ENCODE assay signal across 20 cellular contexts in the genomic region with DNA sequence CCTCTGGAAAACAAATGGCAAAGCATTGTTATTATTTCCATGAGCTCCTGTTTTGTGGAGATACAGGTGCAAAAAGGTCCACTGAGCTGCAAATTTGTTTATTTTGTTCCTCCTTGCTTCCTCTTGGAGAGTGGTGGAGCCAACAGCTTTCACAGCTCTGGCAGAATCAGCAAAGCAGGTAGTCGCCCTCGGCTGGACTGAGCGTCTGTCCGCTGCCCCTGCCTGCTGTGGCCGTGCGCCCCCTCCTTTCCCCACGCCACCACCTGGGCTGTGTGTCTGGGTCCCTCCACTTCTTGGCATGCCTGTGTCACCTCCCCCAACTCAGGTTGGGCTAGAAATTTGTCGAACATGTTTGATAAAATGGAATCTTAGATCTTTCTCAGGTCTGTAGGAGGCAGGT.
A peak's percentile ranks its signal among the peaks of the same experiment; 100 is the strongest.
DNase-seq lines count a peak whose midpoint lies in the region; ATAC-seq, FAIRE-seq and TF ChIP-seq lines count a peak whose summit lies in the region.
"Had no signal": no experiment of that assay in that cellular context is flagged by ENCODE, and none has a peak within 500 bp of the region (broad histone marks: within the 10 kb centered on the region; RNA-seq: fewer than 3 reads in every experiment).

No MANE protein-coding gene starts in this region.

- H2AK5ac ChIP-seq in H1 (ENCODE audit: low read depth, low read length) (no peak overlapping the region), trophoblast cell (ENCODE audit: low read length) (no peak overlapping the region)

- H4K91ac ChIP-seq in H1 (replicated peaks; ENCODE audit: insufficient read length, low read length) (no peak overlapping the region), trophoblast cell (ENCODE audit: low read depth, low read length) (no peak overlapping the region)

- H3K4ac ChIP-seq in H1 (replicated peaks; ENCODE audit: insufficient read length, low read depth, low read length) (no peak overlapping the region), trophoblast cell (ENCODE audit: low read depth, low read length) (no peak overlapping the region)

- H3K9me3 ChIP-seq in right atrium auricular region (no peaks in the 10 kb centered on the region), H1 (ENCODE audit: insufficient read depth in 2 of 2, low read depth in 1 of 2, low read length in 1 of 2) (no peaks in the 10 kb centered on the region), trophoblast cell (ENCODE audit: insufficient read depth, low read depth, low read length) (peaks cover 1% of the 10 kb centered on the region)

- H3K23me2 ChIP-seq in H1 (ENCODE audit: low read depth, low read length) = no peaks in the 10 kb centered on the region

- 0 out of 2 replicates have a peak overlapping the region, but pooled peaks have one; percentile 31 for H4K8ac ChIP-seq in H1 (ENCODE audit: extremely low read depth, insufficient read depth, low read length)
- no peak overlapping the region for H4K8ac ChIP-seq in trophoblast cell (ENCODE audit: low read depth, low read length)

- H2BK15ac ChIP-seq in H1 (ENCODE audit: low read length) = no peak overlapping the region

- H2BK12ac ChIP-seq in H1 (ENCODE audit: low read depth, low read length) (0 out of 2 replicates have a peak overlapping the region, but pooled peaks have one; percentile 9), trophoblast cell (ENCODE audit: low read length) (no peak overlapping the region)

- H2AFZ ChIP-seq in H1 (ENCODE audit: low read length) = no peak overlapping the region
- H2AFZ ChIP-seq in trophoblast cell (ENCODE audit: insufficient read depth, low read length, poor library complexity) = no peak overlapping the region
- H2AFZ ChIP-seq: GM23338 had no signal

- H4K12ac ChIP-seq in trophoblast cell (ENCODE audit: low read depth, low read length) = no peak overlapping the region

- H2BK20ac ChIP-seq in H1 (ENCODE audit: low read length) = no peak overlapping the region

- POLR2A ChIA-PET in H1 (lab: Charles Lee; ENCODE audit: partially characterized antibody) = interaction anchor here (1.3 kb wide), 1 partner anchor 9 kb away, joined by 3 read pairs; no protein-coding TSS in a partner anchor

- H3K27me3 ChIP-seq in right atrium auricular region (no peaks in the 10 kb centered on the region), H1 (replicated peaks in 1 of 4; ENCODE audit: control insufficient read depth in 3 of 4, extremely low read depth in 1 of 4, insufficient read depth in 3 of 4, low read length in 3 of 4) (no peaks in the 10 kb centered on the region), trophoblast cell (ENCODE audit: insufficient read depth, low read length) (no peaks in the 10 kb centered on the region)

- 88% methylated on average over 7 of the region's 8 CpGs; no CpG with 5 or more reads in 1 of the 2 experiments for WGBS in H1 (ENCODE audit: extremely low coverage in 1 of 2, insufficient coverage in 1 of 2, insufficient read length in 1 of 2, insufficient replicate concordance in 2 of 2, low coverage in 1 of 2, low lambda C conversion rate in 2 of 2, missing lambda C conversion rate in 1 of 2), 2 experiments
- no CpG with 5 or more reads among the region's 8 CpGs for WGBS in trophoblast cell (ENCODE audit: extremely low coverage, insufficient coverage, insufficient read length)

- peak; percentile 15 for DNase-seq in NCI-H2029 (lab: John Stamatoyannopoulos, UW)
- no peak for DNase-seq in NCI-H2029 treated with DMSO at 0.1 percent for 48 hours (lab: John Stamatoyannopoulos, UW)
- no peak for DNase-seq in right atrium auricular region (ENCODE audit: low spot score)
- DNase-seq in left cardiac atrium = no peak
- no peak for DNase-seq in H1 (ENCODE audit: low read depth in 1 of 2, low spot score in 2 of 2)
- no peak for DNase-seq in trophoblast cell
- DNase-seq: 8988T; C1 segment of cervical spinal cord; CD4-positive, CD25-positive, alpha-beta regulatory T cell; CD8-positive, alpha-beta memory T cell; COR-L47; DMS 273 treated with DMSO at 0.1 percent for 48 hours; DMS79; GDM1; H7 had no signal

- ATAC-seq in left cardiac atrium = no peak
- no peak for ATAC-seq in GM18907 (IDR thresholded peaks at IDR 0.05; ENCODE audit: unreplicated experiment)
- ATAC-seq: GM23338 had no signal

- H3K36me3 ChIP-seq in right atrium auricular region = no peaks in the 10 kb centered on the region
- no peaks in the 10 kb centered on the region for H3K36me3 ChIP-seq in H1 (ENCODE audit: control insufficient read depth in 2 of 4, insufficient read depth in 4 of 4, low read length in 3 of 4)
- H3K36me3 ChIP-seq in trophoblast cell (ENCODE audit: control insufficient read depth in 1 of 2, insufficient read depth in 2 of 2, low read length in 2 of 2) = peaks cover 0 to 3% of the 10 kb centered on the region in 2 experiments

- H3K56ac ChIP-seq in H1 (replicated peaks; ENCODE audit: insufficient read length, low read depth, low read length) = no peak overlapping the region

- H3K18ac ChIP-seq in H1 (ENCODE audit: extremely low read depth, low read length) (no peak overlapping the region), trophoblast cell (ENCODE audit: low read length) (no peak overlapping the region)

- no peak overlapping the region for H2BK120ac ChIP-seq in H1 (replicated peaks; ENCODE audit: low read depth, low read length)
- no peak overlapping the region for H2BK120ac ChIP-seq in trophoblast cell (ENCODE audit: insufficient read depth, low read length, poor library complexity)

- H3K9ac ChIP-seq in H1 (replicated peaks in 1 of 4; ENCODE audit: extremely low read depth in 1 of 4, low read depth in 3 of 4, low read length in 3 of 4) (no peak overlapping the region), trophoblast cell (ENCODE audit: low read length) (no peak overlapping the region)

- H3K23ac ChIP-seq in H1 (ENCODE audit: insufficient read length) (no peak overlapping the region), trophoblast cell (ENCODE audit: low read length) (no peak overlapping the region)

- H3K79me2 ChIP-seq in H1 (ENCODE audit: control insufficient read depth in 1 of 2, insufficient read depth in 2 of 2, low read length in 2 of 2) (no peaks in the 10 kb centered on the region), trophoblast cell (ENCODE audit: control insufficient read depth, insufficient read depth, low read length, poor library complexity) (no peaks in the 10 kb centered on the region)

- no peak overlapping the region for H3K14ac ChIP-seq in H1 (ENCODE audit: insufficient read length)
- no peak overlapping the region for H3K14ac ChIP-seq in trophoblast cell (ENCODE audit: low read length)

- no peaks in the 10 kb centered on the region for H4K20me1 ChIP-seq in H1 (replicated peaks in 1 of 2; ENCODE audit: control insufficient read depth in 1 of 2, insufficient read depth in 2 of 2, low read length in 2 of 2)

- TF ChIP-seq RAD21 in H1 (IDR thresholded peaks at IDR 0.05 in 1 of 2, conservative IDR thresholded peaks at IDR 0.05 in 1 of 2; ENCODE audit: low read depth in 2 of 2, low read length in 2 of 2) = no peak

- H2BK5ac ChIP-seq in H1 (ENCODE audit: low read depth, low read length) = peak overlapping the region; percentile 44; the same call in 1 of the 2 replicates
- H2BK5ac ChIP-seq in trophoblast cell (ENCODE audit: low read depth, low read length, poor library complexity) = no peak overlapping the region

- CTCF ChIA-PET in H1 (lab: Charles Lee; ENCODE audit: partially characterized antibody) = interaction anchor here (0.6 to 7.6 kb wide), 9 partner anchors 11 to 144 kb away, joined by 3 to 77 read pairs (median 5); no protein-coding TSS in a partner anchor

- H3K4me2 ChIP-seq in H1 (ENCODE audit: insufficient read depth in 1 of 2, low read depth in 2 of 2, low read length in 2 of 2) (no peak overlapping the region), trophoblast cell (ENCODE audit: low read length) (no peak overlapping the region)
- H3K4me2 ChIP-seq: GM23338 had no signal

- H3K4me3 ChIP-seq in right atrium auricular region = no peak overlapping the region
- no peak overlapping the region for H3K4me3 ChIP-seq in H1 (ENCODE audit: extremely low read depth in 1 of 4, insufficient read depth in 2 of 4, low read depth in 3 of 4, low read length in 4 of 4)
- no peak overlapping the region for H3K4me3 ChIP-seq in trophoblast cell (ENCODE audit: low read depth, low read length)
- H3K4me3 ChIP-seq: GM23338 had no signal

- H3K4me1 ChIP-seq in right atrium auricular region = peaks cover 0 to 74% of the 10 kb centered on the region in 2 donors
- no peaks in the 10 kb centered on the region; a peak in 1 of 7 replicates for H3K4me1 ChIP-seq in H1 (replicated peaks in 1 of 4; ENCODE audit: control insufficient read depth in 3 of 4, insufficient read depth in 4 of 4, low read length in 3 of 4)
- H3K4me1 ChIP-seq in trophoblast cell (ENCODE audit: control insufficient read depth in 1 of 2, insufficient read depth in 2 of 2, low read length in 2 of 2) = no peaks in the 10 kb centered on the region

- H3K27ac ChIP-seq in right atrium auricular region (peak overlapping the region; percentile 91 to 97), H1 (ENCODE audit: low read depth, low read length) (no peak overlapping the region), trophoblast cell (ENCODE audit: low read depth, low read length) (no peak overlapping the region)
- H3K27ac ChIP-seq: HL-60 had no signal

- H4K5ac ChIP-seq in H1 (ENCODE audit: insufficient read length, low read depth, low read length) = no peak overlapping the region

- TF ChIP-seq CTCF in right atrium auricular region (IDR thresholded peaks at IDR 0.05) (no peak), H1 (IDR thresholded peaks at IDR 0.05; ENCODE audit: control extremely low read depth in 1 of 3, insufficient read depth in 1 of 3, low read depth in 1 of 3, low read length in 3 of 3) (no peak)

- no peak for TF ChIP-seq POLR2A in H1 (IDR thresholded peaks at IDR 0.05; ENCODE audit: control extremely low read depth in 1 of 2, low read depth in 2 of 2, low read length in 2 of 2)

- intact Hi-C loops in left cardiac atrium (cut with DNase I) = no loop called here

- H3K79me1 ChIP-seq in H1 (ENCODE audit: low read depth, low read length) (no peaks in the 10 kb centered on the region; the same call in 1 of the 2 replicates), trophoblast cell (ENCODE audit: low read length) (no peaks in the 10 kb centered on the region)

- FAIRE-seq in H1 (lab: Jason Lieb, UNC) = no peak
- FAIRE-seq: GM12892, GM18507 had no signal

- TF ChIP-seq EP300 in H1 (IDR thresholded peaks at IDR 0.05; ENCODE audit: borderline replicate concordance in 1 of 2, low read depth in 2 of 2, low read length in 2 of 2) = no peak

TF ChIP-seq in H1, 55 proteins besides CTCF, POLR2A, EP300 and RAD21 (continues in another document):
- TF ChIP-seq, protein P1, sequence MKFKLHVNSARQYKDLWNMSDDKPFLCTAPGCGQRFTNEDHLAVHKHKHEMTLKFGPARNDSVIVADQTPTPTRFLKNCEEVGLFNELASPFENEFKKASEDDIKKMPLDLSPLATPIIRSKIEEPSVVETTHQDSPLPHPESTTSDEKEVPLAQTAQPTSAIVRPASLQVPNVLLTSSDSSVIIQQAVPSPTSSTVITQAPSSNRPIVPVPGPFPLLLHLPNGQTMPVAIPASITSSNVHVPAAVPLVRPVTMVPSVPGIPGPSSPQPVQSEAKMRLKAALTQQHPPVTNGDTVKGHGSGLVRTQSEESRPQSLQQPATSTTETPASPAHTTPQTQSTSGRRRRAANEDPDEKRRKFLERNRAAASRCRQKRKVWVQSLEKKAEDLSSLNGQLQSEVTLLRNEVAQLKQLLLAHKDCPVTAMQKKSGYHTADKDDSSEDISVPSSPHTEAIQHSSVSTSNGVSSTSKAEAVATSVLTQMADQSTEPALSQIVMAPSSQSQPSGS (IDR thresholded peaks at IDR 0.05; ENCODE audit: low read length) = no peak

Comparison
In these comparisons a context has a peak if more than half of its experiments do, and no peak if none do; other contexts are left out.
1. H3K27ac ChIP-seq: peak in right atrium auricular region (2 of 2); none in H1 (single experiment) and trophoblast cell (single experiment).